ENCODE assay signal across 28 cellular contexts in genomic region chr2:186874713-186875112, GRCh38. TPM values are rescaled to one million over a fixed set of nuclear protein-coding genes. Genes with fewer than 3 reads are reported as not detected.
DNase-seq lines count a peak whose midpoint lies in the region; ATAC-seq, FAIRE-seq and TF ChIP-seq lines count a peak whose summit lies in the region.
"Had no signal": no experiment of that assay in that cellular context is flagged by ENCODE, and none has a peak within 500 bp of the region (broad histone marks: within the 10 kb centered on the region; RNA-seq: fewer than 3 reads in every experiment).

No MANE protein-coding gene starts in this region.

- no peak overlapping the region for H3K23ac ChIP-seq in IMR-90 (ENCODE audit: low read depth, low read length)

- H2AK5ac ChIP-seq in IMR-90 (ENCODE audit: low read depth, low read length), result no peak overlapping the region

- no peaks in the 10 kb centered on the region for H3K79me2 ChIP-seq in HCT116 (ENCODE audit: insufficient read depth, low read length)

- BruUV-seq in HCT116 (replicated peaks; lab: Mats Ljungman, UMichigan) (no TSS peak), IMR-90 (replicated peaks; lab: Mats Ljungman, UMichigan) (no TSS peak)

- H2BK20ac ChIP-seq in IMR-90 (ENCODE audit: low read depth, low read length), result no peak overlapping the region

- H2AK9ac ChIP-seq in IMR-90 (replicated peaks; ENCODE audit: low read depth, low read length, poor library complexity), result no peak overlapping the region

- no peaks in the 10 kb centered on the region for H3K9me3 ChIP-seq in HCT116 (ENCODE audit: control insufficient read depth in 1 of 2, insufficient read depth in 1 of 2, low read depth in 1 of 2, low read length in 2 of 2)
- H3K9me3 ChIP-seq in IMR-90 (ENCODE audit: control insufficient read depth, insufficient read depth, low read length), result no peaks in the 10 kb centered on the region
- H3K9me3 ChIP-seq: BE2C, BLaER1 had no signal

- H4K91ac ChIP-seq in IMR-90 (ENCODE audit: insufficient read depth, low read depth, low read length), result no peak overlapping the region

- TF ChIP-seq RAD21 in HCT116 (IDR thresholded peaks at IDR 0.05; ENCODE audit: low read depth), result no peak
- TF ChIP-seq RAD21 in IMR-90 (IDR thresholded peaks at IDR 0.05; ENCODE audit: low read length), result no peak

- H3K4me3 ChIP-seq in HCT116 (replicated peaks in 1 of 2; ENCODE audit: low read depth in 1 of 2, low read length in 2 of 2) (no peak overlapping the region), IMR-90 (ENCODE audit: insufficient read depth, low read depth, low read length) (no peak overlapping the region)
- H3K4me3 ChIP-seq: BLaER1, GM12878 had no signal

- H3K27me3 ChIP-seq in HCT116 (ENCODE audit: insufficient read depth, low read length) (no peaks in the 10 kb centered on the region), IMR-90 (ENCODE audit: control insufficient read depth, insufficient read depth, low read length) (no peaks in the 10 kb centered on the region; the same call in 1 of the 2 replicates)
- H3K27me3 ChIP-seq: BE2C, BLaER1 had no signal

- H2AFZ ChIP-seq in HCT116 (ENCODE audit: low read depth, low read length, poor library complexity, severe bottlenecking) (peak overlapping the region; percentile 31), IMR-90 (replicated peaks; ENCODE audit: low read length, poor library complexity) (no peak overlapping the region)

- CTCF ChIA-PET in HCT116 (lab: Charles Lee), result interaction anchor here (1.3 kb wide), 1 partner anchor 12 kb away, joined by 5 read pairs; no protein-coding TSS in a partner anchor
- CTCF ChIA-PET in IMR-90 (lab: Yijun Ruan, JAX), result interaction anchor here (1.3 kb wide), 1 partner anchor 12 kb away, joined by 4 read pairs; no protein-coding TSS in a partner anchor

- H3K9me2 ChIP-seq in HCT116 (ENCODE audit: insufficient read depth), result no peaks in the 10 kb centered on the region

- no peak for DNase-seq in HCT116 (ENCODE audit: low read depth, low spot score)
- DNase-seq in IMR-90, result no peak
- DNase-seq in stimulated activated CD4-positive, alpha-beta T cell treated with anti-CD3 and anti-CD28 coated beads, Interleukin-4, amount 100 ng/mL, for 1 hour, result no peak
- no peak for DNase-seq in foreskin melanocyte
- DNase-seq: 8988T; ACHN; BE2C; C1 segment of cervical spinal cord; CD4-positive, alpha-beta memory T cell; CD4-positive, CD25-positive, alpha-beta regulatory T cell; CD8-positive, alpha-beta memory T cell; COR-L47; DMS 273 treated with DMSO at 0.1 percent for 48 hours; DMS153; DMS53; DMS79; DND-41; EL; GDM1 had no signal

- intact Hi-C loops in HCT116 (cut with micrococcal nuclease), result no loop called here
- intact Hi-C loops in IMR-90 (cut with micrococcal nuclease), result loop anchor here (5.0 to 10.0 kb wide), 2 partner anchors 420 to 1288 kb away; no protein-coding TSS in a partner anchor

- in situ Hi-C loops in IMR-90 (cut with MboI; ENCODE audit: low sequenced_read_pairs), result loop anchor here (10.0 kb wide), 1 partner anchor 570 kb away; the partner anchor contains the start of gene CALCRL

- no peak overlapping the region for H2BK15ac ChIP-seq in IMR-90 (ENCODE audit: low read depth, low read length)

- no peaks in the 10 kb centered on the region for H3K79me1 ChIP-seq in IMR-90 (ENCODE audit: low read depth in 1 of 2, low read length in 2 of 2)

- H3K9ac ChIP-seq in HCT116 (ENCODE audit: low read length), result no peak overlapping the region
- no peak overlapping the region for H3K9ac ChIP-seq in IMR-90 (ENCODE audit: low read depth, low read length)
- H3K9ac ChIP-seq: BLaER1 had no signal

- no peak overlapping the region for H2BK5ac ChIP-seq in IMR-90 (ENCODE audit: low read depth, low read length, poor library complexity, severe bottlenecking)

- no peak overlapping the region for H4K8ac ChIP-seq in IMR-90 (ENCODE audit: low read depth in 2 of 2, low read length in 2 of 2)

- H3K4me2 ChIP-seq in HCT116 (ENCODE audit: low read length), result no peak overlapping the region
- H3K4me2 ChIP-seq in IMR-90 (ENCODE audit: low read depth, low read length), result no peak overlapping the region
- H3K4me2 ChIP-seq: BLaER1 had no signal

- no peak overlapping the region for H3K27ac ChIP-seq in HCT116 (ENCODE audit: low read depth, low read length)
- H3K27ac ChIP-seq in IMR-90 (ENCODE audit: insufficient read depth, low read length), result no peak overlapping the region
- H3K27ac ChIP-seq: BLaER1 had no signal

- H3K9me1 ChIP-seq in IMR-90 (ENCODE audit: insufficient read depth, low read length), result no peaks in the 10 kb centered on the region

- WGBS in IMR-90 (ENCODE audit: extremely low coverage in 2 of 2, insufficient read length in 1 of 2), 2 experiments, result no CpG with 5 or more reads among the region's 4 CpGs

- RAD21 ChIA-PET in HCT116 (lab: Charles Lee; ENCODE audit: low non-redundant PET in 1 of 2, low total read pairs in 2 of 2, uncharacterized antibody in 2 of 2, unreplicated experiment in 2 of 2), result no interaction called here

- no peak for TF ChIP-seq CTCF in HCT116 (IDR thresholded peaks at IDR 0.05 in 2 of 3, conservative IDR thresholded peaks at IDR 0.05 in 1 of 3; ENCODE audit: borderline replicate concordance in 1 of 3, insufficient read depth in 1 of 3, low read depth in 2 of 3, low read length in 2 of 3)
- no peak for TF ChIP-seq CTCF in IMR-90 (conservative IDR thresholded peaks at IDR 0.05; ENCODE audit: low read depth, low read length)

- H3K4me1 ChIP-seq in HCT116 (ENCODE audit: control insufficient read depth in 1 of 2, insufficient read depth in 2 of 2, low read length in 2 of 2), result no peaks in the 10 kb centered on the region
- no peaks in the 10 kb centered on the region for H3K4me1 ChIP-seq in IMR-90 (ENCODE audit: control insufficient read depth, insufficient read depth, low read length)
- H3K4me1 ChIP-seq: BE2C, BLaER1 had no signal

- no peak for ATAC-seq in HCT116
- ATAC-seq in IMR-90 (ENCODE audit: low read depth), result no peak
- ATAC-seq: GM12878 had no signal

- H3K18ac ChIP-seq in IMR-90 (ENCODE audit: low read depth, low read length), result no peak overlapping the region

- dilution Hi-C loops in IMR-90 (cut with HindIII; ENCODE audit: low sequenced_read_pairs, unreplicated experiment), result no loop called here

- H3K56ac ChIP-seq in IMR-90 (ENCODE audit: extremely low read depth, insufficient read depth, low read length), result no peak overlapping the region

- no peak overlapping the region for H2BK120ac ChIP-seq in IMR-90 (ENCODE audit: low read depth, low read length)

- no peaks in the 10 kb centered on the region for H4K20me1 ChIP-seq in HCT116 (ENCODE audit: insufficient read depth)
- no peaks in the 10 kb centered on the region for H4K20me1 ChIP-seq in IMR-90 (ENCODE audit: insufficient read depth, low read length)
- H4K20me1 ChIP-seq: BLaER1 had no signal

- H3K36me3 ChIP-seq in HCT116 (ENCODE audit: control insufficient read depth in 1 of 2, insufficient read depth in 2 of 2, low read length in 2 of 2) (no peaks in the 10 kb centered on the region), IMR-90 (ENCODE audit: control insufficient read depth, insufficient read depth, low read length) (no peaks in the 10 kb centered on the region)
- H3K36me3 ChIP-seq: BE2C, BLaER1 had no signal

- H4K5ac ChIP-seq in IMR-90 (ENCODE audit: low read depth, low read length), result no peak overlapping the region

- peak; percentile 36 for FAIRE-seq in islet of Langerhans (lab: Jason Lieb, UNC)
- FAIRE-seq: A204.1, GM12878, GM12892, GM18507 had no signal

- POLR2A ChIA-PET in HCT116 (lab: Charles Lee) (no interaction called here), IMR-90 (lab: Charles Lee; ENCODE audit: unreplicated experiment) (no interaction called here)

- no peak overlapping the region for H3K4ac ChIP-seq in IMR-90 (ENCODE audit: low read depth, low read length)

- no peak for TF ChIP-seq POLR2A in HCT116 (IDR thresholded peaks at IDR 0.05; ENCODE audit: borderline replicate concordance, extremely low read depth, insufficient read depth, insufficient read length)
- no peak for TF ChIP-seq POLR2A in IMR-90 (IDR thresholded peaks at IDR 0.05; ENCODE audit: low read depth, low read length)

- no peak overlapping the region for H3K14ac ChIP-seq in IMR-90 (replicated peaks; ENCODE audit: low read depth, low read length)

TF ChIP-seq in IMR-90, 13 proteins besides CTCF, POLR2A, EP300 and RAD21:
- TF ChIP-seq CEBPB (IDR thresholded peaks at IDR 0.05; ENCODE audit: low read depth, low read length) (peak; percentile 50; the same call in 1 of the 2 replicates), MAZ (IDR thresholded peaks at IDR 0.05; ENCODE audit: borderline replicate concordance, low read depth, low read length) (no peak)

RNA-seq across cellular contexts. Expression of gene ZSWIM2, which starts 25.7 kb away (rescaled TPM):
- total RNA-seq in HCT116 (2021; ENCODE audit: unreplicated experiment) (not detected), IMR-90 (2012; rRNA removed) (0.28 TPM in 1 of 2 replicates, not detected in the other)
- polyA plus RNA-seq in HCT116 (2012), result not detected in 2 replicates
- polyA plus RNA-seq in IMR-90 (2012; rRNA removed), result 0.09 TPM in 1 of 2 replicates, not detected in the other
- not detected in 2 replicates for polyA plus RNA-seq in IMR-90 (2012; cell fraction: cytosol; rRNA removed)
- polyA plus RNA-seq in IMR-90 (2012; cell fraction: nucleus; rRNA removed; ENCODE audit: low replicate concordance), result 0.05 TPM in 1 of 2 replicates, not detected in the other
- total RNA-seq: A673; CD4-positive, alpha-beta memory T cell; CD4-positive, CD25-positive, alpha-beta regulatory T cell; CD8-positive, alpha-beta memory T cell; Daoy; G401; GM12878 had no signal
- polyA plus RNA-seq: CD4-positive, alpha-beta memory T cell; CD4-positive, CD25-positive, alpha-beta regulatory T cell; CD8-positive, alpha-beta memory T cell; GM12878 had no signal
